8 cellular contexts compared by ENCODE assay signal in genomic region chr3:152299243-152299976, GRCh38. TPM values are rescaled to one million over a fixed set of nuclear protein-coding genes. Genes with fewer than 3 reads are reported as not detected.
DNase-seq lines count a peak whose midpoint lies in the region; ATAC-seq and TF ChIP-seq lines count a peak whose summit lies in the region.

No MANE protein-coding gene starts in this region.

- peak overlapping the region; percentile 85 to 94 for H3K27ac Mint-ChIP-seq in natural killer cell treated with Interleukin-12 subunit alpha and Interleukin-12 subunit beta and Interleukin-15 and Interleukin-18, amount 100 ng/mL, for 72 hours

- no peak overlapping the region for H3K9ac ChIP-seq in OCI-LY3 (ENCODE audit: low read length)

- H3K9me3 ChIP-seq in OCI-LY3 (ENCODE audit: insufficient read depth, low read length): no peaks in the 10 kb centered on the region

- peaks cover 61 to 75% of the 10 kb centered on the region in 2 donors for H3K4me1 Mint-ChIP-seq in natural killer cell treated with Interleukin-12 subunit alpha and Interleukin-12 subunit beta and Interleukin-15 and Interleukin-18, amount 100 ng/mL, for 72 hours (ENCODE audit: low read depth in 2 of 2)

- H3K79me2 ChIP-seq in OCI-LY3 (ENCODE audit: low read length): peaks cover 100% of the 10 kb centered on the region

- peak overlapping the region; percentile 89 for H3K4me3 Mint-ChIP-seq in natural killer cell treated with Interleukin-12 subunit alpha and Interleukin-12 subunit beta and Interleukin-15 and Interleukin-18, amount 100 ng/mL, for 72 hours

- no peaks in the 10 kb centered on the region for H3K27me3 ChIP-seq in OCI-LY3 (ENCODE audit: low read depth, low read length)

- peaks cover 99% of the 10 kb centered on the region for H4K20me1 ChIP-seq in OCI-LY3 (ENCODE audit: insufficient read depth, low read length)

- H3K27ac ChIP-seq in OCI-LY3 (ENCODE audit: low read length) (no peak overlapping the region), coronary artery (peak overlapping the region; percentile 48 to 80)

- no peak for DNase-seq in coronary artery (ENCODE audit: low spot score)
- DNase-seq in natural killer cell treated with Interleukin-12 subunit alpha and Interleukin-12 subunit beta and Interleukin-15 and Interleukin-18, amount 100 ng/mL, for 72 hours (ENCODE audit: low spot score): no peak
- no peak for DNase-seq in stimulated activated CD4-positive, alpha-beta T cell treated with anti-CD3 and anti-CD28 coated beads, Interleukin-4, amount 100 ng/mL, for 1 hour
- no peak for DNase-seq in UCSD-AML1 (lab: John Stamatoyannopoulos, UW; ENCODE audit: unreplicated experiment)
- DNase-seq in NCI-H345 treated with DMSO at 0.1 percent for 48 hours (lab: John Stamatoyannopoulos, UW; ENCODE audit: unreplicated experiment): no peak
- no peak for DNase-seq in NCI-H2227 (lab: John Stamatoyannopoulos, UW; ENCODE audit: unreplicated experiment)

- no peaks in the 10 kb centered on the region for H3K27me3 Mint-ChIP-seq in natural killer cell treated with Interleukin-12 subunit alpha and Interleukin-12 subunit beta and Interleukin-15 and Interleukin-18, amount 100 ng/mL, for 72 hours

- H2AFZ ChIP-seq in OCI-LY3 (ENCODE audit: low read depth, low read length): no peak overlapping the region

- peaks cover 46% of the 10 kb centered on the region for H3K4me1 ChIP-seq in OCI-LY3 (ENCODE audit: low read length)

- no peaks in the 10 kb centered on the region for H3K9me3 Mint-ChIP-seq in natural killer cell treated with Interleukin-12 subunit alpha and Interleukin-12 subunit beta and Interleukin-15 and Interleukin-18, amount 100 ng/mL, for 72 hours

- TF ChIP-seq CTCF in OCI-LY3 (IDR thresholded peaks at IDR 0.05; ENCODE audit: low read depth, low read length) (no peak), coronary artery (IDR thresholded peaks at IDR 0.05) (no peak)

- H3K36me3 Mint-ChIP-seq in natural killer cell treated with Interleukin-12 subunit alpha and Interleukin-12 subunit beta and Interleukin-15 and Interleukin-18, amount 100 ng/mL, for 72 hours: peaks cover 26% of the 10 kb centered on the region

- H3K36me3 ChIP-seq in OCI-LY3 (replicated peaks; ENCODE audit: low read depth, low read length): peaks cover 24% of the 10 kb centered on the region

- peak; percentile 6 for ATAC-seq in GM19025 (IDR thresholded peaks at IDR 0.05; ENCODE audit: low read depth, unreplicated experiment)
- ATAC-seq in natural killer cell treated with Interleukin-12 subunit alpha and Interleukin-12 subunit beta and Interleukin-15 and Interleukin-18, amount 100 ng/mL, for 72 hours: peak in 1 of 2 donors; percentile 2

- peak overlapping the region; percentile 61 for H3K4me2 ChIP-seq in OCI-LY3 (ENCODE audit: low read length)

- H3K4me3 ChIP-seq in OCI-LY3 (ENCODE audit: low read length): peak overlapping the region; percentile 50; the same call in 1 of the 2 replicates
- H3K4me3 ChIP-seq in coronary artery: peak overlapping the region; percentile 63

RNA-seq across cellular contexts. Expression of gene MBNL1, which starts 30.7 kb away (rescaled TPM):
- total RNA-seq in natural killer cell treated with Interleukin-12 subunit alpha and Interleukin-12 subunit beta and Interleukin-15 and Interleukin-18, amount 100 ng/mL, for 72 hours: 100 to 1,000 TPM; 353 to 509 TPM
